Comparison of ENCODE assay signal across 1 cellular context in the genomic region with DNA sequence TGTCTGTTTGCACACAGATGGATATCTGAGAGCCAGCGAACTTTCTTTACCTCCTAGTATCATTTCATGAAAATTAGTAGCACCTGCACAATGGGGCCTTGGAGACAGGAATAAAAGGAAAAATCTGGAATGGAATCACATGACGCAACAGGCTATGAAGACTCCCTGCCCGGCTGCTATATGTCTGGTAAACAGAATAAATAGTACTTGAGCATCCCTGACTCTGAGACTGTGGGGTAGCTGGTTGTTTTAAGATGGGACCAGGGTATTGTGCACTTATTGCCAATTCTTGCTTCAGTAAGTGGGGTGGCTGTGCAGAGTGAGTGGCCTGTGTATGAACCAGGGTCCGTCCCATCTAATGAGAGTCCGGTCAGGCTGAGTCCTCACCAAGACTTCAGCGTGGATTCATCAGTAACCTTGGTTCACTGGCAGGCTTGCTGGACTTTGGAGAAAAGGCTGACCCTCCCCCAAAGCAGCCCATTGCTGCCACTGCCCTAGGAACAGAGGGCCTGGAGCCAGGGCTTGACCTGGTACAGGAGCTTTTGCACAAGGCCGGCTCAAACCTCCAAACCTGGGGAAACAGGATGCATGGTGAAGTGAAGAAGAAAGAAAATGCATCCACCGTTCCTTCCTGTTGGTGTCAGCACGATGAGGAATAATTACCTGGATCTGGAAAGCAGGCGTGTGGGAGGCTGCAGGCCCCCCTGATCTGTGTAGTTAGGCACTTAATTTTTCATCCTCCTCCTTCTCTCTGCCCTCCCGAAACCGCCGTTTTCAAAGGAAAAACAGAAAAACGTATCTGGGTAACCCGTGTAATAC.
TF ChIP-seq lines count a peak whose summit lies in the region.

No MANE protein-coding gene starts in this region.

TF ChIP-seq in K562, 482 proteins besides CTCF, POLR2A, EP300 and RAD21 (continued from another document and continues in another):
- TF ChIP-seq MECOM (CRISPR knock-in tag; IDR thresholded peaks at IDR 0.05) (0 out of 2 replicates have a peak, but pooled peaks have one; percentile 28), ZNF668 (CRISPR knock-in tag; IDR thresholded peaks at IDR 0.05) (0 out of 2 replicates have a peak, but pooled peaks have one; percentile 1), TSC22D4 (tag; IDR thresholded peaks at IDR 0.05) (no peak), PTTG1 (tag; IDR thresholded peaks at IDR 0.05; ENCODE audit: low read depth) (0 out of 2 replicates have a peak, but pooled peaks have one; percentile 5), FOXJ2 (tag; IDR thresholded peaks at IDR 0.05) (peak; percentile 72; the same call in 1 of the 2 replicates), ELF2 (CRISPR knock-in tag; IDR thresholded peaks at IDR 0.05) (peak; percentile 12; the same call in 1 of the 2 replicates), TEAD2 (tag; IDR thresholded peaks at IDR 0.05) (0 out of 2 replicates have a peak, but pooled peaks have one; percentile 20), ZNF717 (CRISPR knock-in tag; IDR thresholded peaks at IDR 0.05) (0 out of 2 replicates have a peak, but pooled peaks have one; percentile 55), ZSCAN32 (CRISPR knock-in tag; IDR thresholded peaks at IDR 0.05) (peak; percentile 45; the same call in 1 of the 2 replicates), FOXJ3 (CRISPR knock-in tag; IDR thresholded peaks at IDR 0.05) (no peak), TEAD1 (CRISPR knock-in tag; IDR thresholded peaks at IDR 0.05) (peak in 1 of 2 experiments; percentile 3; a peak in 1 of 4 replicates), RBFOX2 (IDR thresholded peaks at IDR 0.05; ENCODE audit: low read depth, low read length) (0 out of 2 replicates have a peak, but pooled peaks have one; percentile 31), JUN (IDR thresholded peaks at IDR 0.05; ENCODE audit: borderline replicate concordance, low read depth, low read length) (no peak), JUN (CRISPR knock-in tag; IDR thresholded peaks at IDR 0.05; ENCODE audit: borderline replicate concordance) (0 out of 2 replicates have a peak, but pooled peaks have one; percentile 13), ETV6 (IDR thresholded peaks at IDR 0.05; ENCODE audit: borderline replicate concordance in 1 of 2, low read depth in 2 of 2, low read length in 1 of 2) (no peak), ETV6 (CRISPR knock-in tag; IDR thresholded peaks at IDR 0.05; ENCODE audit: borderline replicate concordance) (no peak)
- TF ChIP-seq, protein P1, sequence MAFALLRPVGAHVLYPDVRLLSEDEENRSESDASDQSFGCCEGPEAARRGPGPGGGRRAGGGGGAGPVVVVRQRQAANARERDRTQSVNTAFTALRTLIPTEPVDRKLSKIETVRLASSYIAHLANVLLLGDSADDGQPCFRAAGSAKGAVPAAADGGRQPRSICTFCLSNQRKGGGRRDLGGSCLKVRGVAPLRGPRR (CRISPR knock-in tag; IDR thresholded peaks at IDR 0.05) = peak; percentile 48; the same call in 1 of the 2 replicates
- TF ChIP-seq, protein P2, sequence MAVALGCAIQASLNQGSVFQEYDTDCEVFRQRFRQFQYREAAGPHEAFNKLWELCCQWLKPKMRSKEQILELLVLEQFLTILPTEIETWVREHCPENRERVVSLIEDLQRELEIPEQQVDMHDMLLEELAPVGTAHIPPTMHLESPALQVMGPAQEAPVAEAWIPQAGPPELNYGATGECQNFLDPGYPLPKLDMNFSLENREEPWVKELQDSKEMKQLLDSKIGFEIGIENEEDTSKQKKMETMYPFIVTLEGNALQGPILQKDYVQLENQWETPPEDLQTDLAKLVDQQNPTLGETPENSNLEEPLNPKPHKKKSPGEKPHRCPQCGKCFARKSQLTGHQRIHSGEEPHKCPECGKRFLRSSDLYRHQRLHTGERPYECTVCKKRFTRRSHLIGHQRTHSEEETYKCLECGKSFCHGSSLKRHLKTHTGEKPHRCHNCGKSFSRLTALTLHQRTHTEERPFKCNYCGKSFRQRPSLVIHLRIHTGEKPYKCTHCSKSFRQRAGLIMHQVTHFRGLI (CRISPR knock-in tag; IDR thresholded peaks at IDR 0.05) = 0 out of 2 replicates have a peak, but pooled peaks have one; percentile 2
- TF ChIP-seq, protein P3, sequence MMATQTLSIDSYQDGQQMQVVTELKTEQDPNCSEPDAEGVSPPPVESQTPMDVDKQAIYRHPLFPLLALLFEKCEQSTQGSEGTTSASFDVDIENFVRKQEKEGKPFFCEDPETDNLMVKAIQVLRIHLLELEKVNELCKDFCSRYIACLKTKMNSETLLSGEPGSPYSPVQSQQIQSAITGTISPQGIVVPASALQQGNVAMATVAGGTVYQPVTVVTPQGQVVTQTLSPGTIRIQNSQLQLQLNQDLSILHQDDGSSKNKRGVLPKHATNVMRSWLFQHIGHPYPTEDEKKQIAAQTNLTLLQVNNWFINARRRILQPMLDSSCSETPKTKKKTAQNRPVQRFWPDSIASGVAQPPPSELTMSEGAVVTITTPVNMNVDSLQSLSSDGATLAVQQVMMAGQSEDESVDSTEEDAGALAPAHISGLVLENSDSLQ (IDR thresholded peaks at IDR 0.05) = no peak
- TF ChIP-seq, protein P4, sequence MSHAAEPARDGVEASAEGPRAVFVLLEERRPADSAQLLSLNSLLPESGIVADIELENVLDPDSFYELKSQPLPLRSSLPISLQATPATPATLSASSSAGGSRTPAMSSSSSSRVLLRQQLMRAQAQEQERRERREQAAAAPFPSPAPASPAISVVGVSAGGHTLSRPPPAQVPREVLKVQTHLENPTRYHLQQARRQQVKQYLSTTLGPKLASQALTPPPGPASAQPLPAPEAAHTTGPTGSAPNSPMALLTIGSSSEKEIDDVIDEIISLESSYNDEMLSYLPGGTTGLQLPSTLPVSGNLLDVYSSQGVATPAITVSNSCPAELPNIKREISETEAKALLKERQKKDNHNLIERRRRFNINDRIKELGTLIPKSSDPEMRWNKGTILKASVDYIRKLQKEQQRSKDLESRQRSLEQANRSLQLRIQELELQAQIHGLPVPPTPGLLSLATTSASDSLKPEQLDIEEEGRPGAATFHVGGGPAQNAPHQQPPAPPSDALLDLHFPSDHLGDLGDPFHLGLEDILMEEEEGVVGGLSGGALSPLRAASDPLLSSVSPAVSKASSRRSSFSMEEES (CRISPR knock-in tag; IDR thresholded peaks at IDR 0.05) = peak; percentile 16; the same call in 1 of the 2 replicates
- TF ChIP-seq, protein P5, sequence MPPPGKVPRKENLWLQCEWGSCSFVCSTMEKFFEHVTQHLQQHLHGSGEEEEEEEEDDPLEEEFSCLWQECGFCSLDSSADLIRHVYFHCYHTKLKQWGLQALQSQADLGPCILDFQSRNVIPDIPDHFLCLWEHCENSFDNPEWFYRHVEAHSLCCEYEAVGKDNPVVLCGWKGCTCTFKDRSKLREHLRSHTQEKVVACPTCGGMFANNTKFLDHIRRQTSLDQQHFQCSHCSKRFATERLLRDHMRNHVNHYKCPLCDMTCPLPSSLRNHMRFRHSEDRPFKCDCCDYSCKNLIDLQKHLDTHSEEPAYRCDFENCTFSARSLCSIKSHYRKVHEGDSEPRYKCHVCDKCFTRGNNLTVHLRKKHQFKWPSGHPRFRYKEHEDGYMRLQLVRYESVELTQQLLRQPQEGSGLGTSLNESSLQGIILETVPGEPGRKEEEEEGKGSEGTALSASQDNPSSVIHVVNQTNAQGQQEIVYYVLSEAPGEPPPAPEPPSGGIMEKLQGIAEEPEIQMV (tag; conservative IDR thresholded peaks at IDR 0.05; ENCODE audit: low read depth) = 0 out of 2 replicates have a peak, but pooled peaks have one; percentile 10
- TF ChIP-seq, protein P6, sequence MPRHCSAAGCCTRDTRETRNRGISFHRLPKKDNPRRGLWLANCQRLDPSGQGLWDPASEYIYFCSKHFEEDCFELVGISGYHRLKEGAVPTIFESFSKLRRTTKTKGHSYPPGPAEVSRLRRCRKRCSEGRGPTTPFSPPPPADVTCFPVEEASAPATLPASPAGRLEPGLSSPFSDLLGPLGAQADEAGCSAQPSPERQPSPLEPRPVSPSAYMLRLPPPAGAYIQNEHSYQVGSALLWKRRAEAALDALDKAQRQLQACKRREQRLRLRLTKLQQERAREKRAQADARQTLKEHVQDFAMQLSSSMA (CRISPR knock-in tag; IDR thresholded peaks at IDR 0.05) = peak; percentile 75
- TF ChIP-seq, protein P7, sequence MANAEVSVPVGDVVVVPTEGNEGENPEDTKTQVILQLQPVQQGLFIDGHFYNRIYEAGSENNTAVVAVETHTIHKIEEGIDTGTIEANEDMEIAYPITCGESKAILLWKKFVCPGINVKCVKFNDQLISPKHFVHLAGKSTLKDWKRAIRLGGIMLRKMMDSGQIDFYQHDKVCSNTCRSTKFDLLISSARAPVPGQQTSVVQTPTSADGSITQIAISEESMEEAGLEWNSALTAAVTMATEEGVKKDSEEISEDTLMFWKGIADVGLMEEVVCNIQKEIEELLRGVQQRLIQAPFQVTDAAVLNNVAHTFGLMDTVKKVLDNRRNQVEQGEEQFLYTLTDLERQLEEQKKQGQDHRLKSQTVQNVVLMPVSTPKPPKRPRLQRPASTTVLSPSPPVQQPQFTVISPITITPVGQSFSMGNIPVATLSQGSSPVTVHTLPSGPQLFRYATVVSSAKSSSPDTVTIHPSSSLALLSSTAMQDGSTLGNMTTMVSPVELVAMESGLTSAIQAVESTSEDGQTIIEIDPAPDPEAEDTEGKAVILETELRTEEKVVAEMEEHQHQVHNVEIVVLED (CRISPR knock-in tag; IDR thresholded peaks at IDR 0.05) = 0 out of 2 replicates have a peak, but pooled peaks have one; percentile 0
- TF ChIP-seq, protein P8, sequence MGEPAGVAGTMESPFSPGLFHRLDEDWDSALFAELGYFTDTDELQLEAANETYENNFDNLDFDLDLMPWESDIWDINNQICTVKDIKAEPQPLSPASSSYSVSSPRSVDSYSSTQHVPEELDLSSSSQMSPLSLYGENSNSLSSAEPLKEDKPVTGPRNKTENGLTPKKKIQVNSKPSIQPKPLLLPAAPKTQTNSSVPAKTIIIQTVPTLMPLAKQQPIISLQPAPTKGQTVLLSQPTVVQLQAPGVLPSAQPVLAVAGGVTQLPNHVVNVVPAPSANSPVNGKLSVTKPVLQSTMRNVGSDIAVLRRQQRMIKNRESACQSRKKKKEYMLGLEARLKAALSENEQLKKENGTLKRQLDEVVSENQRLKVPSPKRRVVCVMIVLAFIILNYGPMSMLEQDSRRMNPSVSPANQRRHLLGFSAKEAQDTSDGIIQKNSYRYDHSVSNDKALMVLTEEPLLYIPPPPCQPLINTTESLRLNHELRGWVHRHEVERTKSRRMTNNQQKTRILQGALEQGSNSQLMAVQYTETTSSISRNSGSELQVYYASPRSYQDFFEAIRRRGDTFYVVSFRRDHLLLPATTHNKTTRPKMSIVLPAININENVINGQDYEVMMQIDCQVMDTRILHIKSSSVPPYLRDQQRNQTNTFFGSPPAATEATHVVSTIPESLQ (CRISPR knock-in tag; IDR thresholded peaks at IDR 0.05) = no peak
- TF ChIP-seq, protein P9, sequence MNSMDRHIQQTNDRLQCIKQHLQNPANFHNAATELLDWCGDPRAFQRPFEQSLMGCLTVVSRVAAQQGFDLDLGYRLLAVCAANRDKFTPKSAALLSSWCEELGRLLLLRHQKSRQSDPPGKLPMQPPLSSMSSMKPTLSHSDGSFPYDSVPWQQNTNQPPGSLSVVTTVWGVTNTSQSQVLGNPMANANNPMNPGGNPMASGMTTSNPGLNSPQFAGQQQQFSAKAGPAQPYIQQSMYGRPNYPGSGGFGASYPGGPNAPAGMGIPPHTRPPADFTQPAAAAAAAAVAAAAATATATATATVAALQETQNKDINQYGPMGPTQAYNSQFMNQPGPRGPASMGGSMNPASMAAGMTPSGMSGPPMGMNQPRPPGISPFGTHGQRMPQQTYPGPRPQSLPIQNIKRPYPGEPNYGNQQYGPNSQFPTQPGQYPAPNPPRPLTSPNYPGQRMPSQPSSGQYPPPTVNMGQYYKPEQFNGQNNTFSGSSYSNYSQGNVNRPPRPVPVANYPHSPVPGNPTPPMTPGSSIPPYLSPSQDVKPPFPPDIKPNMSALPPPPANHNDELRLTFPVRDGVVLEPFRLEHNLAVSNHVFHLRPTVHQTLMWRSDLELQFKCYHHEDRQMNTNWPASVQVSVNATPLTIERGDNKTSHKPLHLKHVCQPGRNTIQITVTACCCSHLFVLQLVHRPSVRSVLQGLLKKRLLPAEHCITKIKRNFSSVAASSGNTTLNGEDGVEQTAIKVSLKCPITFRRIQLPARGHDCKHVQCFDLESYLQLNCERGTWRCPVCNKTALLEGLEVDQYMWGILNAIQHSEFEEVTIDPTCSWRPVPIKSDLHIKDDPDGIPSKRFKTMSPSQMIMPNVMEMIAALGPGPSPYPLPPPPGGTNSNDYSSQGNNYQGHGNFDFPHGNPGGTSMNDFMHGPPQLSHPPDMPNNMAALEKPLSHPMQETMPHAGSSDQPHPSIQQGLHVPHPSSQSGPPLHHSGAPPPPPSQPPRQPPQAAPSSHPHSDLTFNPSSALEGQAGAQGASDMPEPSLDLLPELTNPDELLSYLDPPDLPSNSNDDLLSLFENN (IDR thresholded peaks at IDR 0.05; ENCODE audit: low read depth in 2 of 2, low read length in 2 of 2) = no peak
- TF ChIP-seq, protein P10, sequence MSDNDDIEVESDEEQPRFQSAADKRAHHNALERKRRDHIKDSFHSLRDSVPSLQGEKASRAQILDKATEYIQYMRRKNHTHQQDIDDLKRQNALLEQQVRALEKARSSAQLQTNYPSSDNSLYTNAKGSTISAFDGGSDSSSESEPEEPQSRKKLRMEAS (CRISPR knock-in tag; IDR thresholded peaks at IDR 0.05) = 0 out of 2 replicates have a peak, but pooled peaks have one; percentile 10
- TF ChIP-seq, protein P11, sequence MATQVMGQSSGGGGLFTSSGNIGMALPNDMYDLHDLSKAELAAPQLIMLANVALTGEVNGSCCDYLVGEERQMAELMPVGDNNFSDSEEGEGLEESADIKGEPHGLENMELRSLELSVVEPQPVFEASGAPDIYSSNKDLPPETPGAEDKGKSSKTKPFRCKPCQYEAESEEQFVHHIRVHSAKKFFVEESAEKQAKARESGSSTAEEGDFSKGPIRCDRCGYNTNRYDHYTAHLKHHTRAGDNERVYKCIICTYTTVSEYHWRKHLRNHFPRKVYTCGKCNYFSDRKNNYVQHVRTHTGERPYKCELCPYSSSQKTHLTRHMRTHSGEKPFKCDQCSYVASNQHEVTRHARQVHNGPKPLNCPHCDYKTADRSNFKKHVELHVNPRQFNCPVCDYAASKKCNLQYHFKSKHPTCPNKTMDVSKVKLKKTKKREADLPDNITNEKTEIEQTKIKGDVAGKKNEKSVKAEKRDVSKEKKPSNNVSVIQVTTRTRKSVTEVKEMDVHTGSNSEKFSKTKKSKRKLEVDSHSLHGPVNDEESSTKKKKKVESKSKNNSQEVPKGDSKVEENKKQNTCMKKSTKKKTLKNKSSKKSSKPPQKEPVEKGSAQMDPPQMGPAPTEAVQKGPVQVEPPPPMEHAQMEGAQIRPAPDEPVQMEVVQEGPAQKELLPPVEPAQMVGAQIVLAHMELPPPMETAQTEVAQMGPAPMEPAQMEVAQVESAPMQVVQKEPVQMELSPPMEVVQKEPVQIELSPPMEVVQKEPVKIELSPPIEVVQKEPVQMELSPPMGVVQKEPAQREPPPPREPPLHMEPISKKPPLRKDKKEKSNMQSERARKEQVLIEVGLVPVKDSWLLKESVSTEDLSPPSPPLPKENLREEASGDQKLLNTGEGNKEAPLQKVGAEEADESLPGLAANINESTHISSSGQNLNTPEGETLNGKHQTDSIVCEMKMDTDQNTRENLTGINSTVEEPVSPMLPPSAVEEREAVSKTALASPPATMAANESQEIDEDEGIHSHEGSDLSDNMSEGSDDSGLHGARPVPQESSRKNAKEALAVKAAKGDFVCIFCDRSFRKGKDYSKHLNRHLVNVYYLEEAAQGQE (CRISPR knock-in tag; IDR thresholded peaks at IDR 0.05; ENCODE audit: low read depth) = 0 out of 2 replicates have a peak, but pooled peaks have one; percentile 26
